Comparison of ENCODE assay signal across 20 cellular contexts in genomic region chr6:87798393-87799278, GRCh38.
DNase-seq lines count a peak whose midpoint lies in the region; ATAC-seq and TF ChIP-seq lines count a peak whose summit lies in the region.
"Had no signal": no experiment of that assay in that cellular context is flagged by ENCODE, and none has a peak within 500 bp of the region (broad histone marks: within the 10 kb centered on the region; RNA-seq: fewer than 3 reads in every experiment).

No MANE protein-coding gene starts in this region.

- no peaks in the 10 kb centered on the region for H4K20me1 ChIP-seq in OCI-LY1 (ENCODE audit: insufficient read depth, low read length)

- H3K36me3 ChIP-seq in OCI-LY1 (ENCODE audit: insufficient read depth, low read length), result no peaks in the 10 kb centered on the region
- H3K36me3 ChIP-seq: gastrocnemius medialis had no signal

- H3K4me2 ChIP-seq in OCI-LY1 (ENCODE audit: low read length), result peak overlapping the region; percentile 72

- peak overlapping the region; percentile 38 for H3K4me3 ChIP-seq in OCI-LY1 (ENCODE audit: low read depth, low read length, poor library complexity, severe bottlenecking)
- H3K4me3 ChIP-seq: gastrocnemius medialis had no signal

- H3K9me3 Mint-ChIP-seq in nephron, result no peaks in the 10 kb centered on the region
- H3K9me3 Mint-ChIP-seq: activated T-helper 17 cell treated with anti-CD3 and anti-CD28 coated beads, Interleukin-2, amount 50 U/mL, for 72 hours; CD14-positive monocyte; dendritic cell treated with granulocyte-macrophage colony-stimulating factor and Interleukin-4, amounts not matched to agents 40 ng/mL and 50 ng/mL, for 4 days had no signal

- H3K79me2 ChIP-seq in OCI-LY1 (ENCODE audit: insufficient read depth, low read length), result no peaks in the 10 kb centered on the region

- H3K9me3 ChIP-seq in OCI-LY1 (ENCODE audit: low read length), result no peaks in the 10 kb centered on the region
- H3K9me3 ChIP-seq: gastrocnemius medialis had no signal

- peak overlapping the region; percentile 77 to 82 (median 77) for H3K27ac Mint-ChIP-seq in nephron
- H3K27ac Mint-ChIP-seq: activated T-helper 17 cell treated with anti-CD3 and anti-CD28 coated beads, Interleukin-2, amount 50 U/mL, for 72 hours; CD14-positive monocyte; dendritic cell treated with granulocyte-macrophage colony-stimulating factor and Interleukin-4, amounts not matched to agents 40 ng/mL and 50 ng/mL, for 4 days had no signal

- H2AFZ ChIP-seq in OCI-LY1 (ENCODE audit: low read length), result peak overlapping the region; percentile 10; the same call in 1 of the 2 replicates

- H3K36me3 Mint-ChIP-seq in nephron (ENCODE audit: low read depth), result no peaks in the 10 kb centered on the region
- H3K36me3 Mint-ChIP-seq: CD14-positive monocyte had no signal

- no peaks in the 10 kb centered on the region for H3K27me3 ChIP-seq in OCI-LY1 (ENCODE audit: insufficient read depth, low read length)
- H3K27me3 ChIP-seq: gastrocnemius medialis had no signal

- ATAC-seq in GM21786 (IDR thresholded peaks at IDR 0.05; ENCODE audit: unreplicated experiment) (peak; percentile 28), GM18858 (IDR thresholded peaks at IDR 0.05; ENCODE audit: unreplicated experiment) (no peak)
- ATAC-seq: activated T-helper 17 cell treated with anti-CD3 and anti-CD28 coated beads, Interleukin-2, amount 50 U/mL, for 72 hours; gastrocnemius medialis; left ventricle myocardium superior; right cardiac atrium; stimulated activated naive CD8-positive, alpha-beta T cell treated with anti-CD3 and anti-CD28 coated beads, Interleukin-15, Interleukin-2, amounts not matched to agents 100 U/mL and 50 U/mL, for 24 hours had no signal

- H3K4me3 Mint-ChIP-seq in nephron, result no peak overlapping the region
- H3K4me3 Mint-ChIP-seq: activated T-helper 17 cell treated with anti-CD3 and anti-CD28 coated beads, Interleukin-2, amount 50 U/mL, for 72 hours; CD14-positive monocyte; dendritic cell treated with granulocyte-macrophage colony-stimulating factor and Interleukin-4, amounts not matched to agents 40 ng/mL and 50 ng/mL, for 4 days had no signal

- TF ChIP-seq CTCF in OCI-LY1 (IDR thresholded peaks at IDR 0.05; ENCODE audit: low read length) (no peak), nephron (IDR thresholded peaks at IDR 0.05; ENCODE audit: unreplicated experiment in 3 of 3) (no peak)

- peaks cover 63% of the 10 kb centered on the region for H3K4me1 ChIP-seq in OCI-LY1 (ENCODE audit: insufficient read depth, low read length, severe bottlenecking)
- H3K4me1 ChIP-seq: gastrocnemius medialis had no signal

- peak; percentile 7 for DNase-seq in ELF-1 (ENCODE audit: low read depth, low spot score)
- no peak for DNase-seq in activated CD8-positive, alpha-beta memory T cell treated with anti-CD3 and anti-CD28 coated beads, Interleukin-2, amount 50 U/mL, for 4 hours
- no peak for DNase-seq in AG20443 (ENCODE audit: low spot score)
- no peak for DNase-seq in DMS79 treated with DMSO at 0.1 percent for 48 hours (lab: John Stamatoyannopoulos, UW)
- DNase-seq: gastrocnemius medialis; KBM-7; left ventricle myocardium superior; NCI-H2081; NCI-H524; right cardiac atrium; stimulated activated naive CD8-positive, alpha-beta T cell treated with anti-CD3 and anti-CD28 coated beads, Interleukin-15, Interleukin-2, amounts not matched to agents 100 U/mL and 50 U/mL, for 24 hours; T-helper 9 cell; trophoblast cell had no signal

- no peaks in the 10 kb centered on the region for H3F3A ChIP-seq in OCI-LY1 (ENCODE audit: insufficient read depth, low read length)

- peak overlapping the region; percentile 81 for H3K27ac ChIP-seq in OCI-LY1 (ENCODE audit: low read depth, low read length, poor library complexity, severe bottlenecking)
- H3K27ac ChIP-seq: gastrocnemius medialis had no signal

- no peaks in the 10 kb centered on the region for H3K9me2 ChIP-seq in OCI-LY1 (ENCODE audit: low read depth, low read length)

- H3K27me3 Mint-ChIP-seq in nephron (ENCODE audit: low read depth), result peaks cover 4% of the 10 kb centered on the region
- H3K27me3 Mint-ChIP-seq: activated T-helper 17 cell treated with anti-CD3 and anti-CD28 coated beads, Interleukin-2, amount 50 U/mL, for 72 hours had no signal

- H3K4me1 Mint-ChIP-seq in nephron, result peaks cover 14% of the 10 kb centered on the region
- H3K4me1 Mint-ChIP-seq: activated T-helper 17 cell treated with anti-CD3 and anti-CD28 coated beads, Interleukin-2, amount 50 U/mL, for 72 hours had no signal

- peak overlapping the region; percentile 35; the same call in 1 of the 2 replicates for H3K9ac ChIP-seq in OCI-LY1 (ENCODE audit: low read length)
